Comparison of ENCODE assay signal across 8 cellular contexts in the genomic region with DNA sequence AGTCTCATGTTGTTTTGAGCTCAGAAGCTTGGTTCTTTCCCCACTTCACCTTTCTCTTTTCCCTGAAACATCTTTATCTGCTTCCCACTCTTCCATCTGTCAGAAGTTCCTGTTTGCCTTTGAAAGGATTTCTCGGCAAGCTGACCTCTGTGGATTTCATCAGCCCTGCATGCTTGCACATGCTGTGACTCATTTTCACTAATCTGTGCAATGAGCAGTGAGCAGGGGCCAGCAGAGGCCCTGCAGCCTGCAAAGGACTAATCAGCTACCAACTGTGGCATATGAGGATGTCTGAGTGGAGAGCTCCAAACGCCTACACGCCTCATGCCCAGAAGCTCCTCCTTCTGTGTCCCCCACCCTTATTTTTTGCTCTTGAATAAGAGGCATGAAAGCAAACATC.
A peak's percentile ranks its signal among the peaks of the same experiment; 100 is the strongest.
DNase-seq lines count a peak whose midpoint lies in the region; ATAC-seq and TF ChIP-seq lines count a peak whose summit lies in the region.

No MANE protein-coding gene starts in this region.

- CTCF ChIA-PET in PC-3 (lab: Charles Lee), result no interaction called here

- H2AFZ ChIP-seq in PC-3 (ENCODE audit: low read length), result peak overlapping the region; percentile 48; the same call in 1 of the 2 replicates

- POLR2A ChIA-PET in PC-3 (lab: Charles Lee; ENCODE audit: unreplicated experiment), result interaction anchor here (0.6 kb wide), 1 partner anchor 512 kb away, joined by 3 read pairs; no protein-coding TSS in a partner anchor

- H4K20me1 ChIP-seq in PC-3 (ENCODE audit: low read length), result no peaks in the 10 kb centered on the region

- H3K9me2 ChIP-seq in PC-3 (replicated peaks; ENCODE audit: low read length), result no peaks in the 10 kb centered on the region

- ATAC-seq in PC-3 (peak; percentile 82), GM21576 (IDR thresholded peaks at IDR 0.05; ENCODE audit: unreplicated experiment) (no peak), HG03442 (IDR thresholded peaks at IDR 0.05; ENCODE audit: unreplicated experiment) (no peak), GM19463 (IDR thresholded peaks at IDR 0.05; ENCODE audit: unreplicated experiment) (no peak)

- peak; percentile 86 for DNase-seq in EH (ENCODE audit: low read depth)
- peak; percentile 74 for DNase-seq in PC-3
- DNase-seq in fibroblast of gingiva (ENCODE audit: low read depth), result peak; percentile 83
- peak; percentile 91 for DNase-seq in non-pigmented ciliary epithelial cell (ENCODE audit: low read depth)
- DNase-seq in OCI-M2 (lab: John Stamatoyannopoulos, UW; ENCODE audit: unreplicated experiment), result no peak

- no peak overlapping the region for H3K9ac ChIP-seq in PC-3 (ENCODE audit: low read length)

- peak overlapping the region; percentile 47; the same call in 1 of the 2 replicates for H3K4me2 ChIP-seq in PC-3 (ENCODE audit: low read length)

- H3K9me3 ChIP-seq in PC-3 (ENCODE audit: low read length), result no peaks in the 10 kb centered on the region

- H3F3A ChIP-seq in PC-3 (ENCODE audit: low read length, unreplicated experiment), result no peaks in the 10 kb centered on the region

- no peak overlapping the region for H3K4me3 ChIP-seq in PC-3 (ENCODE audit: low read length)

- H3K27me3 ChIP-seq in PC-3 (ENCODE audit: low read length), result no peaks in the 10 kb centered on the region

- H3K4me1 ChIP-seq in PC-3 (ENCODE audit: insufficient read depth, low read length), result peaks cover 14% of the 10 kb centered on the region

- no peaks in the 10 kb centered on the region for H3K79me2 ChIP-seq in PC-3 (ENCODE audit: low read length)

- no TSS peak for BruUV-seq in PC-3 (replicated peaks; lab: Mats Ljungman, UMichigan)

- 0 out of 2 replicates have a peak overlapping the region, but pooled peaks have one; percentile 23 for H3K27ac ChIP-seq in PC-3 (ENCODE audit: low read length)

- intact Hi-C loops in PC-3 (cut with micrococcal nuclease), result no loop called here

- TF ChIP-seq CTCF in PC-3 (conservative IDR thresholded peaks at IDR 0.05; ENCODE audit: low read depth, low read length), result no peak

- no peaks in the 10 kb centered on the region for H3K36me3 ChIP-seq in PC-3 (ENCODE audit: low read depth, low read length)
